ENCODE assay signal across 17 cellular contexts in the genomic region with DNA sequence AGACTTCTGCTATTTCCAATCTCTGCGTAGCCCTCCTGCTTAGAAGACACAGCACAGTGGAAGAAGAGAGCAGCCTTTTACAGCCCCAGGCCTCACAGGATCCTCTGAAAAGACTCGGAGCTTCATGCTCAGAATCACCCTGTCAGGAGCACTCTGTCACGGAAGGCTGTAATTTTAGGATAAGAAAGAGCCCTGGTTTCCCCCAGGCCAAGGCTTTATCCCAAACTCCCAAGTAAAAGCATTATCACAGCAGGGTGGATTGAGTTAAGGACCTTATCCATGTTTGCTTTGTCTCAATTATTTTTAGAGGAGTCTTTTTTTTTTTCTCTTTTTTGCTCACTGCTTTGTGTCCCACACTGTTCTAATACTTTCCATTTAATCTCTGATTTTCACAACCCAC.
"Had no signal": no experiment of that assay in that cellular context is flagged by ENCODE, and none has a peak within 500 bp of the region (broad histone marks: within the 10 kb centered on the region; RNA-seq: fewer than 3 reads in every experiment).

No MANE protein-coding gene starts in this region.

- H3K36me3 Mint-ChIP-seq: activated CD8-positive, alpha-beta memory T cell treated with anti-CD3 and anti-CD28 coated beads, Interleukin-2, amount 10 ng/mL, durations not matched to agents 7 days and 5 days had no signal

- H3K4me3 ChIP-seq: spleen, upper lobe of left lung had no signal

- DNase-seq: activated CD4-positive, alpha-beta T cell treated with anti-CD3 and anti-CD28 coated beads, Interleukin-2, amount 50 U/mL, for 48 hours; activated CD4-positive, CD25-positive, alpha-beta regulatory T cell treated with anti-CD3 and anti-CD28 coated beads, Interleukin-2, amount 50 U/mL, for 72 hours; activated CD8-positive, alpha-beta memory T cell treated with anti-CD3 and anti-CD28 coated beads, Interleukin-2, amount 10 ng/mL, durations not matched to agents 7 days and 5 days; activated gamma-delta T cell; activated T-cell treated with anti-CD3 and anti-CD28 coated beads, Interleukin-2, amount 50 U/mL, for 24 hours; amygdala; dermis blood vessel endothelial cell; left colon; spleen; stimulated activated CD4-positive, alpha-beta T cell treated with anti-CD3 and anti-CD28 coated beads, Interleukin-1b, Interleukin-23, amount 100 ng/mL, for 48 hours; stimulated activated naive CD4-positive, alpha-beta T cell; upper lobe of left lung had no signal

- H3K9me3 ChIP-seq: spleen, upper lobe of left lung had no signal

- H3K4me3 Mint-ChIP-seq: activated CD8-positive, alpha-beta memory T cell treated with anti-CD3 and anti-CD28 coated beads, Interleukin-2, amount 10 ng/mL, durations not matched to agents 7 days and 5 days; activated naive CD8-positive, alpha-beta T cell; activated T-cell treated with anti-CD3 and anti-CD28 coated beads, Interleukin-2, amount 50 U/mL, for 24 hours; nephron; T-helper 1 cell treated with Interleukin-12 subunit alpha and Interleukin-12 subunit beta and Interleukin-4 antibody, amounts not matched to agents 30 μg/mL and 1 μg/mL, for 36 hours had no signal

- H3K27ac ChIP-seq: spleen, upper lobe of left lung had no signal

- H3K27ac Mint-ChIP-seq: activated CD8-positive, alpha-beta memory T cell treated with anti-CD3 and anti-CD28 coated beads, Interleukin-2, amount 10 ng/mL, durations not matched to agents 7 days and 5 days; activated naive CD8-positive, alpha-beta T cell; activated T-cell treated with anti-CD3 and anti-CD28 coated beads, Interleukin-2, amount 50 U/mL, for 24 hours; nephron; T-helper 1 cell treated with Interleukin-12 subunit alpha and Interleukin-12 subunit beta and Interleukin-4 antibody, amounts not matched to agents 30 μg/mL and 1 μg/mL, for 36 hours had no signal

- H3K9me3 Mint-ChIP-seq: activated T-cell treated with anti-CD3 and anti-CD28 coated beads, Interleukin-2, amount 50 U/mL, for 24 hours; nephron; T-helper 1 cell treated with Interleukin-12 subunit alpha and Interleukin-12 subunit beta and Interleukin-4 antibody, amounts not matched to agents 30 μg/mL and 1 μg/mL, for 36 hours had no signal

- H3K27me3 Mint-ChIP-seq: activated naive CD8-positive, alpha-beta T cell; activated T-cell treated with anti-CD3 and anti-CD28 coated beads, Interleukin-2, amount 50 U/mL, for 24 hours had no signal

- ATAC-seq: activated CD8-positive, alpha-beta memory T cell treated with anti-CD3 and anti-CD28 coated beads, Interleukin-2, amount 10 ng/mL, durations not matched to agents 7 days and 5 days; esophagus mucosa; left colon; sciatic nerve had no signal

- H3K36me3 ChIP-seq: spleen, upper lobe of left lung had no signal

- H3K27me3 ChIP-seq: spleen, upper lobe of left lung had no signal
